Comparison of ENCODE assay signal across 19 cellular contexts in the genomic region with DNA sequence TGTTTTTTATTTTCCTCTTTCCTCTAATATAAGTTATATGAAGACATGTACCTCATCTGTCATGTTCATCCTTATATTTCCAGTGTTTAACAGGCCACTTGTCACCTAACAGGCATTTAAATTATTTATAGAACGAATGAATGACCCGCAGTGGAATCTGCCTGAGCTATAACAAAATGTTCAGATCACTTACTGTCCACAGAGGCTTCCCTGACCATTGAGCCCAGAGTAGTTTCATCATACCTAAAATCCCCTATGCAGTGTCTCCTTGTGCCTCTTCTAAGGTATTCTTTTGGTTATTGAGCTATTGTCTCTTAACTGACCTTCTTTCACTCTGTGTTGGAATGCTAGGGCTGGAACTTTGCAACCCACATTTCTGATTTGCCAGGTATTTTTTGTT.
"Had no signal": no experiment of that assay in that cellular context is flagged by ENCODE, and none has a peak within 500 bp of the region (broad histone marks: within the 10 kb centered on the region; RNA-seq: fewer than 3 reads in every experiment).

No MANE protein-coding gene starts in this region.

- H3K9ac ChIP-seq: SK-N-SH had no signal

- DNase-seq: Karpas-422, KG1, MG63, NCI-H1092 treated with DMSO at 0.1 percent for 48 hours, NCI-H1436, NCI-H187, NCI-H2029, NCI-H2081 treated with DMSO at 0.1 percent for 48 hours, NCI-H2171, NCI-H226, NCI-H446, NCI-H510A, NCI-H524 treated with DMSO at 0.1 percent for 48 hours, NCI-H69, NCI-H774, RPMI8226, SHP77, SK-N-SH had no signal

- H3K9me3 ChIP-seq: MG63, SK-N-SH had no signal

- H3K36me3 ChIP-seq: MG63 had no signal

- H3K27me3 ChIP-seq: MG63 had no signal

- FAIRE-seq: RCC 7860 had no signal

- H3K9me2 ChIP-seq: SK-N-SH had no signal

- H3K4me3 ChIP-seq: MG63 had no signal

- H3K4me2 ChIP-seq: SK-N-SH had no signal
